In the genomic region with DNA sequence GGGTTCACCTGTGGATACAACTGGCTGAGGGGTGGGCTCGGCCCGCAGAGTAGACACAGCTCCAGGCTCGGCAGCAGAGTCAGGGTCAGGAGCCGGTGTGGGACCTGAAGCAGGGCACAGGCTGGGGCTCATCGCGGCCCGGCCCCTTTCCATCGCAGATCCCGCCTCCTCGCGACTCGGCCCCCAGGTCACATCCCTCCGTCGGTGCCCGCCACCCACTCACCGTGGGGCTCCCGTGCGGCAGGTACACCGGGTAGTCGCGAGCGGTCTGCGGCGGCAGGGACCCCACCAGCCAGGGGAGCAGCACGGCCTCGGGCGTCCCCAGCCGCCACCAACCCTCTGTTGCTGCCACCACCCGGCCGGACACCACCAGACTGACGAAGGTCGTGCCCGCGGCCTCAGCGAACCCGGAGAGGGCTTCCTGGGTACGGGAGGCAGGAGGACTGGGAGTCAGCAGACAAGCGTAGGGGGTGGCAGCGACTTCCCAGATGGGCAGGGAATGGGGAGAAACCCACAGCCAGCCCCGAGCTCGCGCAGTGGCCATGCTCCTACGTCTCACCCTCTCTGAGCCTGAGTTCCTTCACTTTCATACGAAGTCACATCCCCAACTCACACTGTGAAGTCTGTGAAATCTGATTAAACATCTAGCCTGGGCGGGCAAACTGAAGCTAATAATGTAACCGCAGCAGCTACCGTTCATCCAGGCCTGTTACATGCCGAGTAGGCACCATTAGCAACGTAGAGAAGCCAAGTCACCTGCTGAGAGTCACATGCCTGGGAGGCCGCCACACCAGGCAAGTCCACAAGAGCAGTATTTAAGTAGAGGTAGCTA, we compare ENCODE assay signal across 7 cellular contexts.
DNase-seq lines count a peak whose midpoint lies in the region; ATAC-seq and TF ChIP-seq lines count a peak whose summit lies in the region.

No MANE protein-coding gene starts in this region.

- H3K4me3 ChIP-seq in SU-DHL-6 (ENCODE audit: insufficient read depth, low read length, poor library complexity, severe bottlenecking) (peak overlapping the region; percentile 38), astrocyte of the cerebellum (ENCODE audit: low read depth, low read length) (peak overlapping the region; percentile 52), retinal pigment epithelial cell (ENCODE audit: low read length) (peak overlapping the region; percentile 65)

- no peak for ATAC-seq in GM21381 (IDR thresholded peaks at IDR 0.05; ENCODE audit: unreplicated experiment)

- no peaks in the 10 kb centered on the region for H4K20me1 ChIP-seq in SU-DHL-6 (ENCODE audit: low read depth, low read length)

- H3F3A ChIP-seq in SU-DHL-6 (ENCODE audit: insufficient read depth): peaks cover 15% of the 10 kb centered on the region

- no peaks in the 10 kb centered on the region for H3K79me2 ChIP-seq in SU-DHL-6 (ENCODE audit: insufficient read depth, low read length)

- no peaks in the 10 kb centered on the region for H3K27me3 ChIP-seq in SU-DHL-6 (ENCODE audit: low read length)

- no peaks in the 10 kb centered on the region for H3K9me2 ChIP-seq in SU-DHL-6 (replicated peaks; ENCODE audit: insufficient read depth, low read length)

- peak overlapping the region; percentile 54 for H3K4me2 ChIP-seq in SU-DHL-6 (ENCODE audit: low read depth, low read length, poor library complexity, severe bottlenecking)

- H2AFZ ChIP-seq in SU-DHL-6 (ENCODE audit: low read depth, low read length, severe bottlenecking): peak overlapping the region; percentile 21

- peak; percentile 45 for DNase-seq in GM19238 (ENCODE audit: insufficient read length, low spot score)
- peak; percentile 37 for DNase-seq in astrocyte of the cerebellum (ENCODE audit: low read depth)
- peak in 45 of 51 donors; percentile 11 to 70 (median 47) for DNase-seq in hypothalamus (lab: John Stamatoyannopoulos, UW)
- peak; percentile 77 for DNase-seq in retinal pigment epithelial cell (ENCODE audit: low read depth)
- no peak for DNase-seq in NCI-H226

- in situ Hi-C loops in astrocyte of the cerebellum (cut with HindIII; ENCODE audit: low sequenced_read_pairs): no loop called here

- no peaks in the 10 kb centered on the region for H3K36me3 ChIP-seq in SU-DHL-6 (ENCODE audit: low read length)

- peak overlapping the region; percentile 40 for H3K9ac ChIP-seq in SU-DHL-6 (ENCODE audit: low read length)

- H3K9me3 ChIP-seq in SU-DHL-6 (ENCODE audit: insufficient read depth, low read length): no peaks in the 10 kb centered on the region

- TF ChIP-seq CTCF in SU-DHL-6 (IDR thresholded peaks at IDR 0.05; ENCODE audit: insufficient read depth, low read length, poor library complexity, severe bottlenecking) (no peak), astrocyte of the cerebellum (IDR thresholded peaks at IDR 0.05; ENCODE audit: low read depth, low read length, missing control alignments) (no peak), retinal pigment epithelial cell (conservative IDR thresholded peaks at IDR 0.05; ENCODE audit: low read depth, low read length) (no peak)

- H3K27ac ChIP-seq in SU-DHL-6 (ENCODE audit: low read depth, low read length): peak overlapping the region; percentile 6; the same call in 1 of the 2 replicates
